Comparison of ENCODE assay signal across 9 cellular contexts in the genomic region with DNA sequence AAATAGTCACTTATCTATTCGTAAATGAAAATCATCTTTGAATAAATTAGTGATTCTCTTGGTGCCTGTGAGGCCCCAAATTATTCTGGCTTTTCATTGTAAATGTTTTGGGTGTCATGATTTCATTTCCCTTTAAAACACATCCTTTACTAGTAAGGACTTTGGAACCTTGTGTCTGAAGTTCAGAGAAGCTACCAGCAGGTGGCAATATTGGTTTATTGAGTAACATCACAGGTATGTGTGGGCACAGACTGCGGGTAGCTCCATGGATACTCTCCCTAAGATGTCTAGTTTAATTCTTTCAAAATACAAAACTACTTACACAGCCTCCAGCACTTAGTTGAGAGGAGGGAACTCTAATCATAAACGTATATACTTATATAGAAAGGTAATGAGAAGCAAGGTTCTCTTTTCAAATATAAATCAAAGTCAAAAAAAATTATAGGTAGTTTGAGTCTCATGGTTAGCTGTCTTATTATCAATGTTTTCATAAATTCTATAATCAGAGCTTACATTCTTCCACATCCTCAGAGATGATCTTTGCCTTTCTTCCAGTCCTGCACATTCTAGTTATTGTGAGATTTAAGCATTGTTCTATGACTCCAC.
DNase-seq lines count a peak whose midpoint lies in the region; ATAC-seq and TF ChIP-seq lines count a peak whose summit lies in the region.
"Had no signal": no experiment of that assay in that cellular context is flagged by ENCODE, and none has a peak within 500 bp of the region (broad histone marks: within the 10 kb centered on the region; RNA-seq: fewer than 3 reads in every experiment).

No MANE protein-coding gene starts in this region.

- TF ChIP-seq POLR2A in GM18505 (IDR thresholded peaks at IDR 0.05; ENCODE audit: borderline replicate concordance, extremely low read depth, insufficient read depth, insufficient read length): no peak

- H3K27ac ChIP-seq in C4-2B: no peak overlapping the region
- H3K27ac ChIP-seq in dorsolateral prefrontal cortex: no peak overlapping the region

- intact Hi-C loops in dorsolateral prefrontal cortex (cut with DNase I): loop anchor here in 1 of 2 donors (5.0 to 10.0 kb wide), 2 partner anchors 102 to 449 kb away; partner anchors contain the start of gene GRM8

- peaks cover 33% of the 10 kb centered on the region for H3K27me3 Mint-ChIP-seq in mesothelial cell of epicardium (ENCODE audit: low read depth)
- H3K27me3 Mint-ChIP-seq: activated B cell treated with CpG ODN at 0.5 μM for 24 hours had no signal

- H3K9me3 Mint-ChIP-seq in mesothelial cell of epicardium: peaks cover 8% of the 10 kb centered on the region
- H3K9me3 Mint-ChIP-seq: activated B cell treated with CpG ODN at 0.5 μM for 24 hours had no signal

- no peak overlapping the region for H3K4me3 Mint-ChIP-seq in mesothelial cell of epicardium
- H3K4me3 Mint-ChIP-seq: activated B cell treated with CpG ODN at 0.5 μM for 24 hours had no signal

- ATAC-seq in GM18505 (IDR thresholded peaks at IDR 0.05; ENCODE audit: unreplicated experiment): peak; percentile 91
- peak; percentile 85 for ATAC-seq in HG02763 (IDR thresholded peaks at IDR 0.05; ENCODE audit: unreplicated experiment)

- H3K36me3 Mint-ChIP-seq in mesothelial cell of epicardium: no peaks in the 10 kb centered on the region

- H3K4me1 Mint-ChIP-seq in mesothelial cell of epicardium: peaks cover 4% of the 10 kb centered on the region
- H3K4me1 Mint-ChIP-seq: activated B cell treated with CpG ODN at 0.5 μM for 24 hours had no signal

- no peak overlapping the region for H3K27ac Mint-ChIP-seq in mesothelial cell of epicardium
- H3K27ac Mint-ChIP-seq: activated B cell treated with CpG ODN at 0.5 μM for 24 hours had no signal

- peak; percentile 84 for DNase-seq in NAMALWA (ENCODE audit: low spot score)
- peak; percentile 85 for DNase-seq in SK-N-DZ (ENCODE audit: low spot score)
- peak in 1 of 10 donors; percentile 30 for DNase-seq in dorsolateral prefrontal cortex
- DNase-seq in mesothelial cell of epicardium (ENCODE audit: low spot score in 2 of 2, unreplicated experiment in 2 of 2): no peak
- no peak for DNase-seq in retina
- DNase-seq: activated B cell treated with CpG ODN at 0.5 μM for 24 hours had no signal

- TF ChIP-seq CTCF in C4-2B (conservative IDR thresholded peaks at IDR 0.05): peak; percentile 89
- TF ChIP-seq CTCF in dorsolateral prefrontal cortex (IDR thresholded peaks at IDR 0.05 in 54 of 56, conservative IDR thresholded peaks at IDR 0.05 in 2 of 56; ENCODE audit: low read depth in 1 of 56, partially characterized antibody in 56 of 56): peak in 55 of 56 donors; percentile 48 to 78 (median 66)
- TF ChIP-seq CTCF in mesothelial cell of epicardium (IDR thresholded peaks at IDR 0.05; ENCODE audit: unreplicated experiment): peak; percentile 77

- H3K4me3 ChIP-seq in dorsolateral prefrontal cortex: peak overlapping the region in 1 of 59 donors; percentile 4

- no peaks in the 10 kb centered on the region for H3K27me3 ChIP-seq in dorsolateral prefrontal cortex

Comparison
In these comparisons a context has a peak if more than half of its experiments do, and no peak if none do; other contexts are left out.
1. DNase-seq: peak in NAMALWA (single experiment) and SK-N-DZ (single experiment); none in mesothelial cell of epicardium (0 of 2) and retina (single experiment).
2. Peak in every context shown above with its lines, with median percentiles within 50 percentile points of each other: CTCF ChIP-seq.